Comparison of ENCODE assay signal across 15 cellular contexts in genomic region chr12:77047341-77048202, GRCh38. TPM values are rescaled to one million over a fixed set of nuclear protein-coding genes. Genes with fewer than 3 reads are reported as not detected.
DNase-seq lines count a peak whose midpoint lies in the region; TF ChIP-seq lines count a peak whose summit lies in the region.
"Had no signal": no experiment of that assay in that cellular context is flagged by ENCODE, and none has a peak within 500 bp of the region (broad histone marks: within the 10 kb centered on the region; RNA-seq: fewer than 3 reads in every experiment).

No MANE protein-coding gene starts in this region.

- H3K9ac ChIP-seq in endodermal cell (ENCODE audit: extremely low read depth, low read length, poor library complexity, severe bottlenecking), result no peak overlapping the region

- H2AFZ ChIP-seq in osteoblast (ENCODE audit: low read length), result no peak overlapping the region

- H3K27ac ChIP-seq in endodermal cell (ENCODE audit: low read depth, low read length) (no peak overlapping the region), osteoblast (ENCODE audit: low read depth, low read length) (no peak overlapping the region)
- H3K27ac ChIP-seq: right atrium auricular region had no signal

- H3K36me3 Mint-ChIP-seq in endodermal cell (ENCODE audit: low read depth) (peaks cover 42% of the 10 kb centered on the region), mesothelial cell of epicardium (peaks cover 8% of the 10 kb centered on the region)
- H3K36me3 Mint-ChIP-seq: CD8-positive, alpha-beta memory T cell; naive B cell; stimulated activated memory B cell treated with anti-CD40 and anti-IgM and Interleukin-4, amounts not matched to agents 10 μg/mL and 1 μg/mL and 100 μg/mL, for 72 hours had no signal

- no peak overlapping the region for H3K4me2 ChIP-seq in osteoblast (ENCODE audit: insufficient read depth, low read length)

- H3K27ac Mint-ChIP-seq in endodermal cell, result no peak overlapping the region
- H3K27ac Mint-ChIP-seq in mesothelial cell of epicardium, result no peak overlapping the region
- H3K27ac Mint-ChIP-seq: naive B cell; stimulated activated memory B cell treated with anti-CD40 and anti-IgM and Interleukin-4, amounts not matched to agents 10 μg/mL and 1 μg/mL and 100 μg/mL, for 72 hours had no signal

- H3K9me3 Mint-ChIP-seq in endodermal cell, result no peaks in the 10 kb centered on the region
- H3K9me3 Mint-ChIP-seq in mesothelial cell of epicardium, result no peaks in the 10 kb centered on the region
- H3K9me3 Mint-ChIP-seq: CD8-positive, alpha-beta memory T cell; naive B cell; stimulated activated memory B cell treated with anti-CD40 and anti-IgM and Interleukin-4, amounts not matched to agents 10 μg/mL and 1 μg/mL and 100 μg/mL, for 72 hours had no signal

- DNase-seq in DMS 273 (lab: John Stamatoyannopoulos, UW; ENCODE audit: unreplicated experiment), result peak; percentile 87
- DNase-seq in NCI-H524 (lab: John Stamatoyannopoulos, UW), result peak; percentile 15 to 76
- DNase-seq in endodermal cell, result no peak
- DNase-seq in osteoblast (ENCODE audit: insufficient read length, low spot score, missing footprints), result peak; percentile 11
- DNase-seq in OCI-M2 (lab: John Stamatoyannopoulos, UW; ENCODE audit: unreplicated experiment), result no peak
- DNase-seq in iPS-NIHi7 (ENCODE audit: extremely low spot score), result no peak
- no peak for DNase-seq in mesothelial cell of epicardium (ENCODE audit: low spot score in 2 of 2, unreplicated experiment in 2 of 2)
- DNase-seq: activated CD4-positive, CD25-positive, alpha-beta regulatory T cell; CD8-positive, alpha-beta memory T cell; H7; naive B cell; NCI-H2081; stimulated activated CD4-positive, alpha-beta T cell treated with anti-CD3 and anti-CD28 coated beads, Interleukin-2, amount 100 ng/mL, for 48 hours had no signal

- H3K4me1 Mint-ChIP-seq in endodermal cell (no peaks in the 10 kb centered on the region), mesothelial cell of epicardium (peaks cover 18% of the 10 kb centered on the region)
- H3K4me1 Mint-ChIP-seq: naive B cell; stimulated activated memory B cell treated with anti-CD40 and anti-IgM and Interleukin-4, amounts not matched to agents 10 μg/mL and 1 μg/mL and 100 μg/mL, for 72 hours had no signal

- H3K27me3 ChIP-seq in endodermal cell (ENCODE audit: control insufficient read depth, insufficient read depth, low read length, poor library complexity, severe bottlenecking), result no peaks in the 10 kb centered on the region
- no peaks in the 10 kb centered on the region for H3K27me3 ChIP-seq in osteoblast (ENCODE audit: insufficient read depth, low read length)
- H3K27me3 ChIP-seq: right atrium auricular region had no signal

- TF ChIP-seq CTCF in endodermal cell (conservative IDR thresholded peaks at IDR 0.05), result peak; percentile 40
- peak; percentile 17 for TF ChIP-seq CTCF in osteoblast (IDR thresholded peaks at IDR 0.05; ENCODE audit: extremely low read depth, low read depth, low read length)
- TF ChIP-seq CTCF in mesothelial cell of epicardium (IDR thresholded peaks at IDR 0.05; ENCODE audit: unreplicated experiment), result no peak

- no peaks in the 10 kb centered on the region for H3K9me3 ChIP-seq in endodermal cell (ENCODE audit: control insufficient read depth, low read length)
- no peaks in the 10 kb centered on the region for H3K9me3 ChIP-seq in osteoblast (ENCODE audit: low read depth, low read length)
- H3K9me3 ChIP-seq: right atrium auricular region had no signal

- H3K4me3 Mint-ChIP-seq in endodermal cell (no peak overlapping the region), mesothelial cell of epicardium (no peak overlapping the region)
- H3K4me3 Mint-ChIP-seq: CD8-positive, alpha-beta memory T cell; naive B cell; stimulated activated memory B cell treated with anti-CD40 and anti-IgM and Interleukin-4, amounts not matched to agents 10 μg/mL and 1 μg/mL and 100 μg/mL, for 72 hours had no signal

- peaks cover 44% of the 10 kb centered on the region for H3K36me3 ChIP-seq in endodermal cell (ENCODE audit: control insufficient read depth, insufficient read depth, low read length)
- peaks cover 44% of the 10 kb centered on the region for H3K36me3 ChIP-seq in osteoblast (ENCODE audit: insufficient read depth, low read length)
- H3K36me3 ChIP-seq: right atrium auricular region had no signal

- no peak overlapping the region for H3K4me3 ChIP-seq in endodermal cell (ENCODE audit: low read length)
- H3K4me3 ChIP-seq in osteoblast (ENCODE audit: insufficient read depth, low read length), result no peak overlapping the region
- H3K4me3 ChIP-seq: right atrium auricular region had no signal

- H3K4me1 ChIP-seq in endodermal cell (ENCODE audit: control insufficient read depth, insufficient read depth, low read length) (no peaks in the 10 kb centered on the region), osteoblast (ENCODE audit: insufficient read depth, low read length) (no peaks in the 10 kb centered on the region)
- H3K4me1 ChIP-seq: right atrium auricular region had no signal

- no peaks in the 10 kb centered on the region for H4K20me1 ChIP-seq in osteoblast (ENCODE audit: insufficient read depth, low read length)

- WGBS in endodermal cell (ENCODE audit: insufficient coverage in 1 of 2, insufficient read length in 1 of 2), 2 experiments, result 91 to 100% methylated on average over 2 to 6 of the region's 6 CpGs

- H3K27me3 Mint-ChIP-seq in endodermal cell (ENCODE audit: insufficient read depth), result no peaks in the 10 kb centered on the region
- H3K27me3 Mint-ChIP-seq in mesothelial cell of epicardium (ENCODE audit: low read depth), result no peaks in the 10 kb centered on the region
- H3K27me3 Mint-ChIP-seq: CD8-positive, alpha-beta memory T cell; naive B cell; stimulated activated memory B cell treated with anti-CD40 and anti-IgM and Interleukin-4, amounts not matched to agents 10 μg/mL and 1 μg/mL and 100 μg/mL, for 72 hours had no signal

- H3K79me2 ChIP-seq in osteoblast (ENCODE audit: insufficient read depth, low read length), result peaks cover 4% of the 10 kb centered on the region

RNA-seq across cellular contexts. Expression of gene E2F7, which starts 17.8 kb away (rescaled TPM):
- 10 to 100 TPM; 21.0 to 21.2 TPM for total RNA-seq in endodermal cell
- 19.1 TPM for polyA plus RNA-seq in endodermal cell (2013, experiment 1 of 2)
- 17.2 TPM for polyA plus RNA-seq in endodermal cell (2013, experiment 2 of 2)
- total RNA-seq in osteoblast, result 13.4 and 16.5 TPM in 2 replicates
- total RNA-seq in mesothelial cell of epicardium, result 6.9 to 8.2 TPM (median 7.7 TPM) in 3 replicates
- polyA plus RNA-seq: CD8-positive, alpha-beta memory T cell had no signal

Comparison
In these comparisons a context has a peak if more than half of its experiments do, and no peak if none do; other contexts are left out.
1. DNase-seq: peak in DMS 273 (single experiment), NCI-H524 (2 of 2) and osteoblast (single experiment); none in endodermal cell (single experiment), OCI-M2 (single experiment), iPS-NIHi7 (single experiment) and mesothelial cell of epicardium (0 of 2).